Comparison of ENCODE assay signal across 1 cellular context in the genomic region with DNA sequence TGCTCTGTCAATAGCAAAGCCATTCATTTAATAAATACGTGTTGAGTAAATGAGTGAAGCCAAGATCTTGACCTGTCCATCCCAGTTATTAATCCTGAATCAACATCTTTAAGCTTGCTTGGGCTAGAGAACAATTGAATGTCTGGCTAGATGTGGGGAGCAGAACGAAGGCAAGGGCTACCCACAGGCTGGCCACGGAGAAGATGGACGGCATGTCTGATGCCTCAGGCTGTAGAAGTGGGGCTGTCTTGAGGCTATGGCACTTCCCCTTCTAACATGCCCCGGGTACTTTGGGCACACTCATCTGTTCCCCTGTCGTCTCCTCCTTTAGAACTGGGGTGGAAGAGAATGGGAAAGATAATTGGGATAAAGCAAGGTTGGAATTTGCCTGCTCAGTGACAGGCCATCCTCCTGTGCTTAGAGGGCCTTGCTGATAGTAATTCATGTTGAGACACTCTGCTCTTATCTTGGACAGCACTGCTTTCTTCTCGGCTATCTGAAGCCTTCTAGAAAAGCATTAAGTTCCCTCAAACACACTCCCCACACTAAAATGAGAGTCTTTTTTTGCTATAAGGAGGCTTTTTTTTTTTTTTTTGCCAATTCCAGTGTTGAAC.
TF ChIP-seq lines count a peak whose summit lies in the region.

No MANE protein-coding gene starts in this region.

TF ChIP-seq in K562, 482 proteins besides CTCF, POLR2A, EP300 and RAD21 (continued from another document and continues in another):
- TF ChIP-seq, protein P1, sequence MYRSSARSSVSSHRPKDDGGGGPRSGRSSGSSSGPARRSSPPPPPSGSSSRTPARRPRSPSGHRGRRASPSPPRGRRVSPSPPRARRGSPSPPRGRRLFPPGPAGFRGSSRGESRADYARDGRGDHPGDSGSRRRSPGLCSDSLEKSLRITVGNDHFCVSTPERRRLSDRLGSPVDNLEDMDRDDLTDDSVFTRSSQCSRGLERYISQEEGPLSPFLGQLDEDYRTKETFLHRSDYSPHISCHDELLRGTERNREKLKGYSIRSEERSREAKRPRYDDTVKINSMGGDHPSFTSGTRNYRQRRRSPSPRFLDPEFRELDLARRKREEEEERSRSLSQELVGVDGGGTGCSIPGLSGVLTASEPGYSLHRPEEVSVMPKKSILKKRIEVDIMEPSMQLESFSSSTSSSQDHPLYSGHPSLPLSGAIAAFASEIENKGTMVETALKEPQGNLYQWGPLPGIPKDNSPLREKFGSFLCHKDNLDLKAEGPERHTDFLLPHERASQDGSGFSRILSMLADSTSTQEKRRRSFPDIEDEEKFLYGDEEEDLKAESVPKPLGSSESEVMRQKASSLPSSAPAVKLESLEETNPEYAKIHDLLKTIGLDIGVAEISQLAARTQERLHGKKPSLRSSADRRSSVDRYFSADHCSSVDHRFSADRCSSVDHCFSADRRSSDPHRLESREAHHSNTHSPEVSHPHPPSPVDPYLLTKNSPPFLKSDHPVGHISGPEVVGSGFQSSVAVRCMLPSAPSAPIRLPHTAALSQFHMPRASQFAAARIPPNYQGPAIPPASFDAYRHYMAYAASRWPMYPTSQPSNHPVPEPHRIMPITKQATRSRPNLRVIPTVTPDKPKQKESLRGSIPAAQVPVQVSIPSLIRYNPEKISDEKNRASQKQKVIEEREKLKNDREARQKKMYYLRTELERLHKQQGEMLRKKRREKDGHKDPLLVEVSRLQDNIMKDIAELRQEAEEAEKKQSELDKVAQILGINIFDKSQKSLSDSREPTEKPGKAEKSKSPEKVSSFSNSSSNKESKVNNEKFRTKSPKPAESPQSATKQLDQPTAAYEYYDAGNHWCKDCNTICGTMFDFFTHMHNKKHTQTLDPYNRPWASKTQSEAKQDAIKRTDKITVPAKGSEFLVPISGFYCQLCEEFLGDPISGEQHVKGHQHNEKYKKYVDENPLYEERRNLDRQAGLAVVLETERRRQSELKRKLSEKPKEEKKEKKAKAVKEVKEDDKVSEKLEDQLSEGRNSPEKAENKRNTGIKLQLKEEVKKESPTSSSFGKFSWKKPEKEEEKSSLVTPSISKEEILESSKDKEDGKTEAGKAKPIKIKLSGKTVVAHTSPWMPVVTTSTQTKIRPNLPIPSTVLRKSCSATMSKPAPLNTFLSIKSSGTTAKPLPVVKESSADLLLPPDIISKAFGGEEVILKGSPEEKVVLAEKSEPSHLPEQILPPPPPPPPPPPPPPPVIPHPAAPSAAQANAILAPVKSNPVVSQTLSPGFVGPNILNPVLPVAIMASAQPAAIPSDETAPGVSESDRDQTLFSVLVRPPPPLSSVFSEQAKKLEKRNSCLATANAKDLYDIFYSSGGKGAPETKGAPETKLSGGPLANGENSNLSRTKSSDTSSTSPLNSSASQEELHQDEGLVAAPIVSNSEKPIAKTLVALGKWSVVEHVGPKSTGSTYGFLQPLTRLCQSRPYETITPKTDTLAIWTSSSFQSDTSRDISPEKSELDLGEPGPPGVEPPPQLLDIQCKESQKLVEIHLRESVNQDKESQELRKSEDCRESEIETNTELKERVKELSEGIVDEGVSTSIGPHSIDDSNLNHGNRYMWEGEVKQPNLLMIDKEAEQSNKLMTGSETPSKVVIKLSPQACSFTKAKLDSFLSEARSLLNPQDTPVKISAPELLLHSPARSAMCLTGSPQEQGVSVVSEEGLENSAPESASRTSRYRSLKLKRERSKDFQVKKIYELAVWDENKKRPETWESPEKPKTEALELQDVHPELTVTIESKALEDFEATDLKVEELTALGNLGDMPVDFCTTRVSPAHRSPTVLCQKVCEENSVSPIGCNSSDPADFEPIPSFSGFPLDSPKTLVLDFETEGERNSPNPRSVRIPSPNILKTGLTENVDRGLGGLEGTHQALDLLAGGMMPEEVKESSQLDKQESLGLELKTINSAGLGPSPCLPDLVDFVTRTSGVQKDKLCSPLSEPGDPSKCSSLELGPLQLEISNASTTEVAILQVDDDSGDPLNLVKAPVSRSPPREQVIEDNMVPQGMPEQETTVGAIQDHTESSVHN (IDR thresholded peaks at IDR 0.05; ENCODE audit: borderline replicate concordance in 1 of 2, low read depth in 1 of 2) = no peak
- TF ChIP-seq NFIC (IDR thresholded peaks at IDR 0.05) = peak; percentile 18; the same call in 1 of the 2 replicates
- no peak for TF ChIP-seq NFRKB (IDR thresholded peaks at IDR 0.05; ENCODE audit: low read depth)
- TF ChIP-seq MEF2A (IDR thresholded peaks at IDR 0.05; ENCODE audit: control insufficient read depth, low read depth, low read length) = no peak
- TF ChIP-seq, protein P2, sequence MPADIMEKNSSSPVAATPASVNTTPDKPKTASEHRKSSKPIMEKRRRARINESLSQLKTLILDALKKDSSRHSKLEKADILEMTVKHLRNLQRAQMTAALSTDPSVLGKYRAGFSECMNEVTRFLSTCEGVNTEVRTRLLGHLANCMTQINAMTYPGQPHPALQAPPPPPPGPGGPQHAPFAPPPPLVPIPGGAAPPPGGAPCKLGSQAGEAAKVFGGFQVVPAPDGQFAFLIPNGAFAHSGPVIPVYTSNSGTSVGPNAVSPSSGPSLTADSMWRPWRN (IDR thresholded peaks at IDR 0.05; ENCODE audit: low read depth) = no peak
- TF ChIP-seq, protein P3, sequence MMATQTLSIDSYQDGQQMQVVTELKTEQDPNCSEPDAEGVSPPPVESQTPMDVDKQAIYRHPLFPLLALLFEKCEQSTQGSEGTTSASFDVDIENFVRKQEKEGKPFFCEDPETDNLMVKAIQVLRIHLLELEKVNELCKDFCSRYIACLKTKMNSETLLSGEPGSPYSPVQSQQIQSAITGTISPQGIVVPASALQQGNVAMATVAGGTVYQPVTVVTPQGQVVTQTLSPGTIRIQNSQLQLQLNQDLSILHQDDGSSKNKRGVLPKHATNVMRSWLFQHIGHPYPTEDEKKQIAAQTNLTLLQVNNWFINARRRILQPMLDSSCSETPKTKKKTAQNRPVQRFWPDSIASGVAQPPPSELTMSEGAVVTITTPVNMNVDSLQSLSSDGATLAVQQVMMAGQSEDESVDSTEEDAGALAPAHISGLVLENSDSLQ (IDR thresholded peaks at IDR 0.05) = peak; percentile 67
- TF ChIP-seq SMAD4 (CRISPR knock-in tag; conservative IDR thresholded peaks at IDR 0.05) = 0 out of 2 replicates have a peak, but pooled peaks have one; percentile 20
- TF ChIP-seq, protein P4, sequence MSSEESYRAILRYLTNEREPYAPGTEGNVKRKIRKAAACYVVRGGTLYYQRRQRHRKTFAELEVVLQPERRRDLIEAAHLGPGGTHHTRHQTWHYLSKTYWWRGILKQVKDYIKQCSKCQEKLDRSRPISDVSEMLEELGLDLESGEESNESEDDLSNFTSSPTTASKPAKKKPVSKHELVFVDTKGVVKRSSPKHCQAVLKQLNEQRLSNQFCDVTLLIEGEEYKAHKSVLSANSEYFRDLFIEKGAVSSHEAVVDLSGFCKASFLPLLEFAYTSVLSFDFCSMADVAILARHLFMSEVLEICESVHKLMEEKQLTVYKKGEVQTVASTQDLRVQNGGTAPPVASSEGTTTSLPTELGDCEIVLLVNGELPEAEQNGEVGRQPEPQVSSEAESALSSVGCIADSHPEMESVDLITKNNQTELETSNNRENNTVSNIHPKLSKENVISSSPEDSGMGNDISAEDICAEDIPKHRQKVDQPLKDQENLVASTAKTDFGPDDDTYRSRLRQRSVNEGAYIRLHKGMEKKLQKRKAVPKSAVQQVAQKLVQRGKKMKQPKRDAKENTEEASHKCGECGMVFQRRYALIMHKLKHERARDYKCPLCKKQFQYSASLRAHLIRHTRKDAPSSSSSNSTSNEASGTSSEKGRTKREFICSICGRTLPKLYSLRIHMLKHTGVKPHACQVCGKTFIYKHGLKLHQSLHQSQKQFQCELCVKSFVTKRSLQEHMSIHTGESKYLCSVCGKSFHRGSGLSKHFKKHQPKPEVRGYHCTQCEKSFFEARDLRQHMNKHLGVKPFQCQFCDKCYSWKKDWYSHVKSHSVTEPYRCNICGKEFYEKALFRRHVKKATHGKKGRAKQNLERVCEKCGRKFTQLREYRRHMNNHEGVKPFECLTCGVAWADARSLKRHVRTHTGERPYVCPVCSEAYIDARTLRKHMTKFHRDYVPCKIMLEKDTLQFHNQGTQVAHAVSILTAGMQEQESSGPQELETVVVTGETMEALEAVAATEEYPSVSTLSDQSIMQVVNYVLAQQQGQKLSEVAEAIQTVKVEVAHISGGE (CRISPR knock-in tag; IDR thresholded peaks at IDR 0.05) = 0 out of 6 replicates have a peak, but pooled peaks of 1 of the 3 experiments have one; percentile 36
- no peak for TF ChIP-seq ZNF707 (CRISPR knock-in tag; conservative IDR thresholded peaks at IDR 0.05)
- TF ChIP-seq, protein P5, sequence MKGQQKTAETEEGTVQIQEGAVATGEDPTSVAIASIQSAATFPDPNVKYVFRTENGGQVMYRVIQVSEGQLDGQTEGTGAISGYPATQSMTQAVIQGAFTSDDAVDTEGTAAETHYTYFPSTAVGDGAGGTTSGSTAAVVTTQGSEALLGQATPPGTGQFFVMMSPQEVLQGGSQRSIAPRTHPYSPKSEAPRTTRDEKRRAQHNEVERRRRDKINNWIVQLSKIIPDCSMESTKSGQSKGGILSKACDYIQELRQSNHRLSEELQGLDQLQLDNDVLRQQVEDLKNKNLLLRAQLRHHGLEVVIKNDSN (CRISPR knock-in tag; IDR thresholded peaks at IDR 0.05) = no peak
- TF ChIP-seq ZNF24 (IDR thresholded peaks at IDR 0.05) = no peak
- TF ChIP-seq RBM25 (IDR thresholded peaks at IDR 0.05; ENCODE audit: low read depth, low read length, severe bottlenecking) = no peak
- TF ChIP-seq ZNF830 (CRISPR knock-in tag; IDR thresholded peaks at IDR 0.05) = no peak
- TF ChIP-seq, protein P6, sequence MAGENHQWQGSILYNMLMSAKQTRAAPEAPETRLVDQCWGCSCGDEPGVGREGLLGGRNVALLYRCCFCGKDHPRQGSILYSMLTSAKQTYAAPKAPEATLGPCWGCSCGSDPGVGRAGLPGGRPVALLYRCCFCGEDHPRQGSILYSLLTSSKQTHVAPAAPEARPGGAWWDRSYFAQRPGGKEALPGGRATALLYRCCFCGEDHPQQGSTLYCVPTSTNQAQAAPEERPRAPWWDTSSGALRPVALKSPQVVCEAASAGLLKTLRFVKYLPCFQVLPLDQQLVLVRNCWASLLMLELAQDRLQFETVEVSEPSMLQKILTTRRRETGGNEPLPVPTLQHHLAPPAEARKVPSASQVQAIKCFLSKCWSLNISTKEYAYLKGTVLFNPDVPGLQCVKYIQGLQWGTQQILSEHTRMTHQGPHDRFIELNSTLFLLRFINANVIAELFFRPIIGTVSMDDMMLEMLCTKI (IDR thresholded peaks at IDR 0.05; ENCODE audit: partially characterized antibody) = no peak
- TF ChIP-seq, protein P7, sequence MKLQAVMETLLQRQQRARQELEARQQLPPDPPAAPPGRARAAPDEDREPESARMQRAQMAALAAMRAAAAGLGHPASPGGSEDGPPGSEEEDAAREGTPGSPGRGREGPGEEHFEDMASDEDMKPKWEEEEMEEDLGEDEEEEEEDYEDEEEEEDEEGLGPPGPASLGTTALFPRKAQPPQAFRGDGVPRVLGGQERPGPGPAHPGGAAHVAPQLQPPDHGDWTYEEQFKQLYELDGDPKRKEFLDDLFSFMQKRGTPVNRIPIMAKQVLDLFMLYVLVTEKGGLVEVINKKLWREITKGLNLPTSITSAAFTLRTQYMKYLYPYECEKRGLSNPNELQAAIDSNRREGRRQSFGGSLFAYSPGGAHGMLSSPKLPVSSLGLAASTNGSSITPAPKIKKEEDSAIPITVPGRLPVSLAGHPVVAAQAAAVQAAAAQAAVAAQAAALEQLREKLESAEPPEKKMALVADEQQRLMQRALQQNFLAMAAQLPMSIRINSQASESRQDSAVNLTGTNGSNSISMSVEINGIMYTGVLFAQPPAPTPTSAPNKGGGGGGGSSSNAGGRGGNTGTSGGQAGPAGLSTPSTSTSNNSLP (IDR thresholded peaks at IDR 0.05; ENCODE audit: borderline replicate concordance, low read depth, low read length) = no peak
- TF ChIP-seq U2AF1 (optimal IDR thresholded peaks at IDR 0.05; ENCODE audit: low read depth, low read length) = no peak
- TF ChIP-seq ZNF311 (CRISPR knock-in tag; IDR thresholded peaks at IDR 0.05) = no peak
- TF ChIP-seq SMARCE1 (IDR thresholded peaks at IDR 0.05) = peak; percentile 75
- TF ChIP-seq ETV1 (tag; conservative IDR thresholded peaks at IDR 0.05; ENCODE audit: low read depth) = no peak
- 0 out of 4 replicates have a peak, but pooled peaks of 1 of the 2 experiments have one; percentile 38 for TF ChIP-seq ARNT (IDR thresholded peaks at IDR 0.05)
- TF ChIP-seq E2F3 (CRISPR knock-in tag; IDR thresholded peaks at IDR 0.05) = no peak
- TF ChIP-seq, protein P8, sequence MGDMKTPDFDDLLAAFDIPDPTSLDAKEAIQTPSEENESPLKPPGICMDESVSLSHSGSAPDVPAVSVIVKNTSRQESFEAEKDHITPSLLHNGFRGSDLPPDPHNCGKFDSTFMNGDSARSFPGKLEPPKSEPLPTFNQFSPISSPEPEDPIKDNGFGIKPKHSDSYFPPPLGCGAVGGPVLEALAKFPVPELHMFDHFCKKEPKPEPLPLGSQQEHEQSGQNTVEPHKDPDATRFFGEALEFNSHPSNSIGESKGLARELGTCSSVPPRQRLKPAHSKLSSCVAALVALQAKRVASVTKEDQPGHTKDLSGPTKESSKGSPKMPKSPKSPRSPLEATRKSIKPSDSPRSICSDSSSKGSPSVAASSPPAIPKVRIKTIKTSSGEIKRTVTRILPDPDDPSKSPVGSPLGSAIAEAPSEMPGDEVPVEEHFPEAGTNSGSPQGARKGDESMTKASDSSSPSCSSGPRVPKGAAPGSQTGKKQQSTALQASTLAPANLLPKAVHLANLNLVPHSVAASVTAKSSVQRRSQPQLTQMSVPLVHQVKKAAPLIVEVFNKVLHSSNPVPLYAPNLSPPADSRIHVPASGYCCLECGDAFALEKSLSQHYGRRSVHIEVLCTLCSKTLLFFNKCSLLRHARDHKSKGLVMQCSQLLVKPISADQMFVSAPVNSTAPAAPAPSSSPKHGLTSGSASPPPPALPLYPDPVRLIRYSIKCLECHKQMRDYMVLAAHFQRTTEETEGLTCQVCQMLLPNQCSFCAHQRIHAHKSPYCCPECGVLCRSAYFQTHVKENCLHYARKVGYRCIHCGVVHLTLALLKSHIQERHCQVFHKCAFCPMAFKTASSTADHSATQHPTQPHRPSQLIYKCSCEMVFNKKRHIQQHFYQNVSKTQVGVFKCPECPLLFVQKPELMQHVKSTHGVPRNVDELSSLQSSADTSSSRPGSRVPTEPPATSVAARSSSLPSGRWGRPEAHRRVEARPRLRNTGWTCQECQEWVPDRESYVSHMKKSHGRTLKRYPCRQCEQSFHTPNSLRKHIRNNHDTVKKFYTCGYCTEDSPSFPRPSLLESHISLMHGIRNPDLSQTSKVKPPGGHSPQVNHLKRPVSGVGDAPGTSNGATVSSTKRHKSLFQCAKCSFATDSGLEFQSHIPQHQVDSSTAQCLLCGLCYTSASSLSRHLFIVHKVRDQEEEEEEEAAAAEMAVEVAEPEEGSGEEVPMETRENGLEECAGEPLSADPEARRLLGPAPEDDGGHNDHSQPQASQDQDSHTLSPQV (IDR thresholded peaks at IDR 0.05) = peak; percentile 82
- TF ChIP-seq MTA3 (IDR thresholded peaks at IDR 0.05; ENCODE audit: borderline replicate concordance) = 0 out of 2 replicates have a peak, but pooled peaks have one; percentile 52
- no peak for TF ChIP-seq MCM2 (IDR thresholded peaks at IDR 0.05; ENCODE audit: low read depth)
- no peak for TF ChIP-seq CREBBP (IDR thresholded peaks at IDR 0.05; ENCODE audit: low read depth, low read length)
- no peak for TF ChIP-seq CBX2 (IDR thresholded peaks at IDR 0.05; ENCODE audit: insufficient read depth, low read length, poor library complexity, severe bottlenecking)
- peak; percentile 79 for TF ChIP-seq SMARCA4 (IDR thresholded peaks at IDR 0.05)
- peak; percentile 62; the same call in 1 of the 2 replicates for TF ChIP-seq HDAC2 (IDR thresholded peaks at IDR 0.05)
- no peak for TF ChIP-seq BMI1 (IDR thresholded peaks at IDR 0.05; ENCODE audit: low read length)
- TF ChIP-seq MAFK (IDR thresholded peaks at IDR 0.05; ENCODE audit: low read length) = no peak
- peak in 1 of 2 experiments; percentile 34; a peak in 1 of 4 replicates for TF ChIP-seq TRIM24 (IDR thresholded peaks at IDR 0.05)
